Comparison of ENCODE assay signal across 5 cellular contexts in genomic region chr20:97691-98090, GRCh38. TPM values are rescaled to one million over a fixed set of nuclear protein-coding genes. Genes with fewer than 3 reads are reported as not detected.
"Had no signal": no experiment of that assay in that cellular context is flagged by ENCODE, and none has a peak within 500 bp of the region (broad histone marks: within the 10 kb centered on the region; RNA-seq: fewer than 3 reads in every experiment).

No MANE protein-coding gene starts in this region.

RNA-seq across cellular contexts. Expression of gene DEFB125, which starts 10.2 kb away (rescaled TPM):
- total RNA-seq: HT-29, HT1080, IMR-90, K562 had no signal
- polyA plus RNA-seq: IgD-negative memory B cell, IMR-90, K562 had no signal

RNA-seq across cellular contexts. Expression of gene DEFB126, which starts 44.7 kb away (rescaled TPM):
- total RNA-seq: HT-29, HT1080, IMR-90, K562 had no signal
- polyA plus RNA-seq: IgD-negative memory B cell, IMR-90, K562 had no signal

RNA-seq across cellular contexts. Expression of gene DEFB127, which starts 59.6 kb away (rescaled TPM):
- total RNA-seq: HT-29, HT1080, IMR-90, K562 had no signal
- polyA plus RNA-seq: IgD-negative memory B cell, IMR-90, K562 had no signal
